1 cellular context compared by ENCODE assay signal in genomic region chr12:105368047-105368646, GRCh38.
TF ChIP-seq lines count a peak whose summit lies in the region.

No MANE protein-coding gene starts in this region.

TF ChIP-seq in WTC11, 78 proteins besides CTCF, POLR2A, EP300 and RAD21 (continued from another document):
- TF ChIP-seq ATF6 (CRISPR knock-in tag; IDR thresholded peaks at IDR 0.05) (no peak), HMGA2 (CRISPR knock-in tag; IDR thresholded peaks at IDR 0.05) (no peak), ZNF232 (CRISPR knock-in tag; IDR thresholded peaks at IDR 0.05) (no peak), NFYB (CRISPR knock-in tag; conservative IDR thresholded peaks at IDR 0.05; ENCODE audit: low read depth) (no peak), FOXK1 (CRISPR knock-in tag; IDR thresholded peaks at IDR 0.05) (no peak), ZNF423 (CRISPR knock-in tag; IDR thresholded peaks at IDR 0.05) (0 out of 2 replicates have a peak, but pooled peaks have one; percentile 20)
